In genomic region chr3:46289961-46290360, GRCh38 we compare ENCODE assay signal across 26 cellular contexts. TPM values are rescaled to one million over a fixed set of nuclear protein-coding genes. Genes with fewer than 3 reads are reported as not detected.
"Had no signal": no experiment of that assay in that cellular context is flagged by ENCODE, and none has a peak within 500 bp of the region (broad histone marks: within the 10 kb centered on the region; RNA-seq: fewer than 3 reads in every experiment).

No MANE protein-coding gene starts in this region.

- H3K4me1 Mint-ChIP-seq: mesothelial cell of epicardium, neural progenitor cell had no signal

- H3K4me2 ChIP-seq: neural progenitor cell, smooth muscle cell had no signal

- H3K4me3 Mint-ChIP-seq: activated CD4-positive, alpha-beta memory T cell treated with anti-CD3 and anti-CD28 coated beads, Interleukin-2, amount 10 ng/mL, durations not matched to agents 7 days and 5 days; activated T-cell treated with anti-CD3 and anti-CD28 coated beads, Interleukin-2, amount 50 U/mL, for 24 hours; endodermal cell; mesothelial cell of epicardium; neural progenitor cell; stimulated activated naive CD8-positive, alpha-beta T cell treated with anti-CD3 and anti-CD28 coated beads, Interleukin-15, Interleukin-2, amounts not matched to agents 100 ng/mL and 50 ng/mL, for 24 hours; type B pancreatic cell had no signal

- H3K36me3 ChIP-seq: gastrocnemius medialis, heart right ventricle, neural progenitor cell, right lobe of liver had no signal

- H3K4me1 ChIP-seq: gastrocnemius medialis, neural progenitor cell, right lobe of liver had no signal

- DNase-seq: activated CD4-positive, alpha-beta memory T cell treated with anti-CD3 and anti-CD28 coated beads, Interleukin-2, amount 10 ng/mL, durations not matched to agents 7 days and 5 days; activated CD4-positive, alpha-beta T cell treated with anti-CD3 and anti-CD28 coated beads for 1 hour; activated effector memory CD4-positive, alpha-beta T cell treated with Interleukin-2 at 50 U/mL for 16 hours; activated naive CD4-positive, alpha-beta T cell treated with anti-CD3 and anti-CD28 coated beads, Interleukin-2, amount 50 U/mL, for 16 hours; activated T-cell treated with anti-CD3 and anti-CD28 coated beads, Interleukin-2, amount 50 U/mL, for 24 hours; dorsolateral prefrontal cortex; endodermal cell; gastrocnemius medialis; heart right ventricle; left cardiac atrium; right lobe of liver; stimulated activated CD4-positive, alpha-beta T cell treated with anti-CD3 and anti-CD28 coated beads, Interleukin-4, amount 100 ng/mL, for 4 hours; stimulated activated CD8-positive, alpha-beta memory T cell treated with anti-CD3 and anti-CD28 coated beads, Interleukin-4, amount 100 ng/mL, for 48 hours had no signal

- ATAC-seq: gastrocnemius medialis, heart right ventricle, left cardiac atrium had no signal

- H2AFZ ChIP-seq: neural progenitor cell had no signal

- H3K9me3 Mint-ChIP-seq: activated CD4-positive, alpha-beta memory T cell treated with anti-CD3 and anti-CD28 coated beads, Interleukin-2, amount 10 ng/mL, durations not matched to agents 7 days and 5 days; activated T-cell treated with anti-CD3 and anti-CD28 coated beads, Interleukin-2, amount 50 U/mL, for 24 hours; endodermal cell; mesothelial cell of epicardium; neural progenitor cell; stimulated activated naive CD8-positive, alpha-beta T cell treated with anti-CD3 and anti-CD28 coated beads, Interleukin-15, Interleukin-2, amounts not matched to agents 100 ng/mL and 50 ng/mL, for 24 hours; type B pancreatic cell had no signal

- H3K9ac ChIP-seq: neural progenitor cell had no signal

- H3K27me3 ChIP-seq: dorsolateral prefrontal cortex, gastrocnemius medialis, heart right ventricle, neural progenitor cell, right lobe of liver had no signal

- H3K9me3 ChIP-seq: gastrocnemius medialis, heart right ventricle, right lobe of liver had no signal

- H3K27ac ChIP-seq: dorsolateral prefrontal cortex, gastrocnemius medialis, heart right ventricle, neural progenitor cell, right lobe of liver had no signal

- H3K27ac Mint-ChIP-seq: activated T-cell treated with anti-CD3 and anti-CD28 coated beads, Interleukin-2, amount 50 U/mL, for 24 hours; endodermal cell; mesothelial cell of epicardium; neural progenitor cell; stimulated activated naive CD8-positive, alpha-beta T cell treated with anti-CD3 and anti-CD28 coated beads, Interleukin-15, Interleukin-2, amounts not matched to agents 100 ng/mL and 50 ng/mL, for 24 hours; type B pancreatic cell had no signal

- H3K36me3 Mint-ChIP-seq: mesothelial cell of epicardium, neural progenitor cell, type B pancreatic cell had no signal

- H3K4me3 ChIP-seq: dorsolateral prefrontal cortex, gastrocnemius medialis, heart right ventricle, lung, neural progenitor cell, right lobe of liver, smooth muscle cell had no signal

RNA-seq across cellular contexts. Expression of gene CCR3, which starts 47.7 kb away (rescaled TPM):
- total RNA-seq: astrocyte, bronchial epithelial cell, chondrocyte, endodermal cell, epithelial cell of proximal tubule, gastrocnemius medialis, left cardiac atrium, mesothelial cell of epicardium, osteocyte, pulmonary artery endothelial cell, smooth muscle cell, temporal lobe had no signal
